In genomic region chr5:6218517-6218916, GRCh38 we compare ENCODE assay signal across 40 cellular contexts.
"Had no signal": no experiment of that assay in that cellular context is flagged by ENCODE, and none has a peak within 500 bp of the region (broad histone marks: within the 10 kb centered on the region; RNA-seq: fewer than 3 reads in every experiment).

No MANE protein-coding gene starts in this region.

- H3K27me3 Mint-ChIP-seq: activated naive CD4-positive, alpha-beta T cell treated with anti-CD3 and anti-CD28 coated beads, Interleukin-2, amount 10 ng/mL, durations not matched to agents 7 days and 5 days; activated naive CD8-positive, alpha-beta T cell treated with anti-CD3 and anti-CD28 coated beads, Interleukin-2, amount 10 ng/mL, durations not matched to agents 7 days and 5 days; activated naive CD8-positive, alpha-beta T cell treated with anti-CD3 and anti-CD28 coated beads, Interleukin-2, amount 50 U/mL, for 24 hours; brain had no signal

- H3K4me1 ChIP-seq: adrenal gland, ascending aorta, body of pancreas, breast epithelium had no signal

- H3K4me1 Mint-ChIP-seq: activated naive CD4-positive, alpha-beta T cell treated with anti-CD3 and anti-CD28 coated beads, Interleukin-2, amount 10 ng/mL, durations not matched to agents 7 days and 5 days; activated naive CD4-positive, alpha-beta T cell treated with anti-CD3 and anti-CD28 coated beads, Interleukin-2, amount 50 U/mL, for 24 hours; activated naive CD8-positive, alpha-beta T cell treated with anti-CD3 and anti-CD28 coated beads for 36 hours; activated naive CD8-positive, alpha-beta T cell treated with anti-CD3 and anti-CD28 coated beads, Interleukin-2, amount 10 ng/mL, durations not matched to agents 7 days and 5 days; activated naive CD8-positive, alpha-beta T cell treated with anti-CD3 and anti-CD28 coated beads, Interleukin-2, amount 50 U/mL, for 24 hours; central memory CD8-positive, alpha-beta T cell had no signal

- H3K9me3 Mint-ChIP-seq: activated naive CD4-positive, alpha-beta T cell treated with anti-CD3 and anti-CD28 coated beads, Interleukin-2, amount 10 ng/mL, durations not matched to agents 7 days and 5 days; activated naive CD4-positive, alpha-beta T cell treated with anti-CD3 and anti-CD28 coated beads, Interleukin-2, amount 50 U/mL, for 24 hours; activated naive CD8-positive, alpha-beta T cell treated with anti-CD3 and anti-CD28 coated beads for 36 hours; activated naive CD8-positive, alpha-beta T cell treated with anti-CD3 and anti-CD28 coated beads, Interleukin-2, amount 10 ng/mL, durations not matched to agents 7 days and 5 days; activated naive CD8-positive, alpha-beta T cell treated with anti-CD3 and anti-CD28 coated beads, Interleukin-2, amount 50 U/mL, for 24 hours; activated T-cell treated with anti-CD3 and anti-CD28 coated beads, Interleukin-2, amount 50 U/mL, for 24 hours; activated T-cell treated with anti-CD3 and anti-CD28 coated beads, Interleukin-2, amount 50 U/mL, for 4 hours; activated T-helper 1 cell treated with anti-CD3 and anti-CD28 coated beads, Interleukin-12 subunit alpha, Interleukin-12 subunit beta, Interleukin-2, Interleukin-4 antibody, amounts not matched to agents 30 ng/mL and 10 ng/mL and 1 ng/mL, durations not matched to agents 14 hours and 24 hours and 36 hours; activated T-helper 2 cell treated with anti-CD3 and anti-CD28 coated beads, Interferon-gamma antibody, Interleukin-2, Interleukin-4, amounts not matched to agents 10 μg/mL and 5 μg/mL and 100 μg/mL, durations not matched to agents 14 hours and 24 hours and 36 hours had no signal

- H3K9me3 ChIP-seq: adrenal gland, ascending aorta, body of pancreas, breast epithelium had no signal

- H3K27me3 ChIP-seq: adrenal gland, ascending aorta, body of pancreas, brain microvascular endothelial cell, breast epithelium, cardiac muscle cell had no signal

- H3K36me3 ChIP-seq: adrenal gland, ascending aorta, brain microvascular endothelial cell, breast epithelium, cardiac muscle cell had no signal

- H3K27ac ChIP-seq: adrenal gland, ascending aorta, body of pancreas, brain microvascular endothelial cell, breast epithelium, cardiac muscle cell had no signal

- FAIRE-seq: astrocyte, bronchial epithelial cell had no signal

- H3K4me3 ChIP-seq: adrenal gland, ascending aorta, body of pancreas, breast epithelium, cardiac muscle cell had no signal

- H3K36me3 Mint-ChIP-seq: activated naive CD4-positive, alpha-beta T cell treated with anti-CD3 and anti-CD28 coated beads, Interleukin-2, amount 10 ng/mL, durations not matched to agents 7 days and 5 days; activated naive CD4-positive, alpha-beta T cell treated with anti-CD3 and anti-CD28 coated beads, Interleukin-2, amount 50 U/mL, for 24 hours; activated naive CD4-positive, alpha-beta T cell treated with anti-CD3 and anti-CD28 coated beads, Interleukin-2, amount 50 U/mL, for 72 hours; activated naive CD8-positive, alpha-beta T cell; activated naive CD8-positive, alpha-beta T cell treated with anti-CD3 and anti-CD28 coated beads for 36 hours; activated naive CD8-positive, alpha-beta T cell treated with anti-CD3 and anti-CD28 coated beads, Interleukin-2, amount 10 ng/mL, durations not matched to agents 7 days and 5 days; brain had no signal

- H3K4me3 Mint-ChIP-seq: activated naive CD4-positive, alpha-beta T cell treated with anti-CD3 and anti-CD28 coated beads for 36 hours; activated naive CD4-positive, alpha-beta T cell treated with anti-CD3 and anti-CD28 coated beads, Interleukin-2, amount 10 ng/mL, durations not matched to agents 7 days and 5 days; activated naive CD4-positive, alpha-beta T cell treated with anti-CD3 and anti-CD28 coated beads, Interleukin-2, amount 50 U/mL, for 24 hours; activated naive CD8-positive, alpha-beta T cell; activated naive CD8-positive, alpha-beta T cell treated with anti-CD3 and anti-CD28 coated beads for 36 hours; activated naive CD8-positive, alpha-beta T cell treated with anti-CD3 and anti-CD28 coated beads, Interleukin-2, amount 10 ng/mL, durations not matched to agents 7 days and 5 days; activated naive CD8-positive, alpha-beta T cell treated with anti-CD3 and anti-CD28 coated beads, Interleukin-2, amount 50 U/mL, for 24 hours; activated T-cell treated with anti-CD3 and anti-CD28 coated beads, Interleukin-2, amount 50 U/mL, for 24 hours; activated T-cell treated with anti-CD3 and anti-CD28 coated beads, Interleukin-2, amount 50 U/mL, for 4 hours; activated T-cell treated with anti-CD3 and anti-CD28 coated beads, Interleukin-2, amount 50 U/mL, for 72 hours; activated T-helper 1 cell treated with anti-CD3 and anti-CD28 coated beads, Interleukin-12 subunit alpha, Interleukin-12 subunit beta, Interleukin-2, Interleukin-4 antibody, amounts not matched to agents 30 ng/mL and 10 ng/mL and 1 ng/mL, durations not matched to agents 14 hours and 24 hours and 36 hours; activated T-helper 17 cell treated with anti-CD3 and anti-CD28 coated beads, Interleukin-2, amount 50 U/mL, for 72 hours; brain; central memory CD8-positive, alpha-beta T cell had no signal

- ATAC-seq: activated naive CD4-positive, alpha-beta T cell treated with anti-CD3 and anti-CD28 coated beads, Interleukin-2, amount 50 U/mL, for 72 hours; activated naive CD8-positive, alpha-beta T cell treated with anti-CD3 and anti-CD28 coated beads, Interleukin-2, amount 50 U/mL, for 24 hours; activated T-cell treated with anti-CD3 and anti-CD28 coated beads, Interleukin-2, amount 50 U/mL, for 4 hours; activated T-cell treated with anti-CD3 and anti-CD28 coated beads, Interleukin-2, amount 50 U/mL, for 72 hours; activated T-helper 17 cell treated with anti-CD3 and anti-CD28 coated beads, Interleukin-2, amount 50 U/mL, for 72 hours; body of pancreas had no signal

- H3K27ac Mint-ChIP-seq: activated naive CD4-positive, alpha-beta T cell treated with anti-CD3 and anti-CD28 coated beads for 36 hours; activated naive CD4-positive, alpha-beta T cell treated with anti-CD3 and anti-CD28 coated beads, Interleukin-2, amount 10 ng/mL, durations not matched to agents 7 days and 5 days; activated naive CD4-positive, alpha-beta T cell treated with anti-CD3 and anti-CD28 coated beads, Interleukin-2, amount 50 U/mL, for 24 hours; activated naive CD4-positive, alpha-beta T cell treated with anti-CD3 and anti-CD28 coated beads, Interleukin-2, amount 50 U/mL, for 72 hours; activated naive CD8-positive, alpha-beta T cell; activated naive CD8-positive, alpha-beta T cell treated with anti-CD3 and anti-CD28 coated beads for 36 hours; activated naive CD8-positive, alpha-beta T cell treated with anti-CD3 and anti-CD28 coated beads, Interleukin-2, amount 10 ng/mL, durations not matched to agents 7 days and 5 days; activated naive CD8-positive, alpha-beta T cell treated with anti-CD3 and anti-CD28 coated beads, Interleukin-2, amount 50 U/mL, for 24 hours; activated T-cell treated with anti-CD3 and anti-CD28 coated beads, Interleukin-2, amount 50 U/mL, for 24 hours; activated T-cell treated with anti-CD3 and anti-CD28 coated beads, Interleukin-2, amount 50 U/mL, for 72 hours; activated T-helper 1 cell treated with anti-CD3 and anti-CD28 coated beads, Interleukin-12 subunit alpha, Interleukin-12 subunit beta, Interleukin-2, Interleukin-4 antibody, amounts not matched to agents 30 ng/mL and 10 ng/mL and 1 ng/mL, durations not matched to agents 14 hours and 24 hours and 36 hours; activated T-helper 17 cell treated with anti-CD3 and anti-CD28 coated beads, Interleukin-2, amount 50 U/mL, for 72 hours; activated T-helper 2 cell treated with anti-CD3 and anti-CD28 coated beads, Interferon-gamma antibody, Interleukin-2, Interleukin-4, amounts not matched to agents 10 μg/mL and 5 μg/mL and 100 μg/mL, durations not matched to agents 14 hours and 24 hours and 36 hours; brain had no signal

- DNase-seq: activated effector memory CD4-positive, alpha-beta T cell treated with anti-CD3 and anti-CD28 coated beads, Interleukin-2, amount 50 U/mL, for 16 hours; activated effector memory CD4-positive, alpha-beta T cell treated with Interleukin-2 at 50 U/mL for 16 hours; activated gamma-delta T cell; activated gamma-delta T cell treated with Interleukin-2 at 50 U/mL for 16 hours; activated naive CD4-positive, alpha-beta T cell; activated naive CD4-positive, alpha-beta T cell treated with anti-CD3 and anti-CD28 coated beads for 36 hours; activated naive CD4-positive, alpha-beta T cell treated with anti-CD3 and anti-CD28 coated beads, Interleukin-2, amount 10 ng/mL, durations not matched to agents 7 days and 5 days; activated naive CD4-positive, alpha-beta T cell treated with anti-CD3 and anti-CD28 coated beads, Interleukin-2, amount 50 U/mL, for 16 hours; activated naive CD4-positive, alpha-beta T cell treated with Interleukin-2 at 50 U/mL for 16 hours; activated naive CD8-positive, alpha-beta T cell treated with anti-CD3 and anti-CD28 coated beads for 36 hours; activated naive CD8-positive, alpha-beta T cell treated with anti-CD3 and anti-CD28 coated beads, Interleukin-2, amount 10 ng/mL, durations not matched to agents 7 days and 5 days; activated naive CD8-positive, alpha-beta T cell treated with anti-CD3 and anti-CD28 coated beads, Interleukin-2, amount 50 U/mL, for 24 hours; activated T-cell treated with anti-CD3 and anti-CD28 coated beads for 4 hours; activated T-cell treated with anti-CD3 and anti-CD28 coated beads, Interleukin-2, amount 50 U/mL, for 1 hour; activated T-cell treated with anti-CD3 and anti-CD28 coated beads, Interleukin-2, amount 50 U/mL, for 24 hours; activated T-cell treated with anti-CD3 and anti-CD28 coated beads, Interleukin-2, amount 50 U/mL, for 4 hours; activated T-cell treated with anti-CD3 and anti-CD28 coated beads, Interleukin-2, amount 50 U/mL, for 48 hours; activated T-cell treated with anti-CD3 and anti-CD28 coated beads, Interleukin-2, amount 50 U/mL, for 72 hours; adrenal gland; amniotic stem cell; amygdala; anterior cingulate cortex; aorta; body of pancreas; brain microvascular endothelial cell; caudate nucleus; central memory CD4-positive, alpha-beta T cell had no signal
